In the genomic region with DNA sequence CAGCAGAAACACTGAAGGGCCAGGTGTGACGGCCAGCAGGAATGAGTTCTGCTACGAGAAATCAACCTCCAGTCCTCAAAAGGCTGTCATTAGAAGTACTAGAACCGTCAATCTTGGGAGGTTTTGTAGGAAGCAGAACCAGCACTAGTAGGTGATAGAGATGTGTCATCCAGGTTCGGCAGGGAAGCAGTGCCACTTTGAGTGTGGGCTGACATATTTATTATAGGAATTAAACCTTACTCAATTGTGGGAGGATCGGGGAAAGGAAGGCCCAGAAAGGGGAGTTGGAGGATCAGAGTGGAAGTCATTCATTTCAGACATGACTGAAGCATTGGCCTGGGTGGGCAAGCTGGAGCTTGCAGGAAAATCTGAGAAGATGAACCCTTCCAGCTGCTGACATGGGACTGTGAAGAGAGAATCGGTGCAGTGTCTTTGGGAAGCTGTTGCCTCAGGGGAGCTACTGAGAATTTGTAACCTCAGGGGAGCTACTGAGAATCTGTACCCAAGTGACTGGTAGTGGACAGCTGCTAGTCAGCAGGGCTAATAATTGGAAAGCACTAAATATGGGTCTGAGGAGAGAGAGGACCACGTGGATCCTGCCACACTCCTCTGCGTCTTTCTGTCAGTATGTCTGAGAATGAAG, we compare ENCODE assay signal across 22 cellular contexts.
DNase-seq lines count a peak whose midpoint lies in the region; ATAC-seq, FAIRE-seq and TF ChIP-seq lines count a peak whose summit lies in the region.
"Had no signal": no experiment of that assay in that cellular context is flagged by ENCODE, and none has a peak within 500 bp of the region (broad histone marks: within the 10 kb centered on the region; RNA-seq: fewer than 3 reads in every experiment).

No MANE protein-coding gene starts in this region.

- H3K27me3 Mint-ChIP-seq in activated naive CD8-positive, alpha-beta T cell treated with anti-CD3 and anti-CD28 coated beads for 36 hours: no peaks in the 10 kb centered on the region
- H3K27me3 Mint-ChIP-seq: CD4-positive, alpha-beta T cell; T-cell had no signal

- H3K4me3 Mint-ChIP-seq in activated naive CD8-positive, alpha-beta T cell treated with anti-CD3 and anti-CD28 coated beads for 36 hours: no peak overlapping the region
- H3K4me3 Mint-ChIP-seq: CD4-positive, alpha-beta T cell; T-cell; T-helper 2 cell treated with Interferon-gamma antibody and Interleukin-4, amounts not matched to agents 5 μg/mL and 100 μg/mL, for 36 hours had no signal

- H3K9me3 ChIP-seq in SJCRH30 (replicated peaks): 0 out of 2 replicates have a peak, but pooled peaks cover 2% of the 10 kb centered on the region
- H3K9me3 ChIP-seq: A549 had no signal

- H3K4me1 ChIP-seq in SJCRH30: peaks cover 18% of the 10 kb centered on the region
- H3K4me1 ChIP-seq: A549 had no signal

- no peak overlapping the region for H3K4me3 ChIP-seq in SJCRH30
- H3K4me3 ChIP-seq: A549; BLaER1 treated with 17β-estradiol and CSF1 and Interleukin-3, amounts not matched to agents 10 nM and 100 nM had no signal

- no peaks in the 10 kb centered on the region for H3K27me3 ChIP-seq in SJCRH30
- H3K27me3 ChIP-seq: BLaER1 treated with 17β-estradiol and CSF1 and Interleukin-3, amounts not matched to agents 10 nM and 100 nM had no signal

- ATAC-seq in GM18867 (IDR thresholded peaks at IDR 0.05; ENCODE audit: unreplicated experiment): peak; percentile 43
- no peak for ATAC-seq in GM21381 (IDR thresholded peaks at IDR 0.05; ENCODE audit: unreplicated experiment)
- ATAC-seq in GM21390 (IDR thresholded peaks at IDR 0.05; ENCODE audit: unreplicated experiment): no peak
- ATAC-seq: A549, T-cell had no signal

- FAIRE-seq in frontal cortex (lab: Jason Lieb, UNC): no peak
- FAIRE-seq: A549, D721Med, H54 had no signal

- H3K27ac ChIP-seq in SJCRH30: peak overlapping the region; percentile 59
- H3K27ac ChIP-seq: A549; BLaER1 treated with 17β-estradiol and CSF1 and Interleukin-3, amounts not matched to agents 10 nM and 100 nM had no signal

- H3K4me1 Mint-ChIP-seq in activated naive CD8-positive, alpha-beta T cell treated with anti-CD3 and anti-CD28 coated beads for 36 hours: no peaks in the 10 kb centered on the region

- H3K27ac Mint-ChIP-seq in activated naive CD8-positive, alpha-beta T cell treated with anti-CD3 and anti-CD28 coated beads for 36 hours: no peak overlapping the region
- H3K27ac Mint-ChIP-seq: CD4-positive, alpha-beta T cell; T-cell; T-helper 2 cell treated with Interferon-gamma antibody and Interleukin-4, amounts not matched to agents 5 μg/mL and 100 μg/mL, for 36 hours had no signal

- CTCF ChIA-PET in HEK293T (lab: Yijun Ruan, JAX): no interaction called here

- no peaks in the 10 kb centered on the region for H3K36me3 ChIP-seq in SJCRH30
- H3K36me3 ChIP-seq: BLaER1 treated with 17β-estradiol and CSF1 and Interleukin-3, amounts not matched to agents 10 nM and 100 nM had no signal

- DNase-seq in HEK293T (ENCODE audit: extremely low spot score) (no peak), SJCRH30 (peak; percentile 72 to 89), left kidney (ENCODE audit: low read depth, low spot score) (peak; percentile 21), frontal cortex (ENCODE audit: low spot score in 2 of 2) (no peak)
- DNase-seq in activated naive CD8-positive, alpha-beta T cell treated with anti-CD3 and anti-CD28 coated beads for 36 hours: no peak
- DNase-seq: AML-193; CD4-positive, alpha-beta T cell; Karpas-422; NCI-H1105; NCI-H1436 treated with DMSO at 0.1 percent for 48 hours; NCI-H187 treated with DMSO at 0.1 percent for 48 hours; NCI-H446; NCI-H526 treated with DMSO at 0.1 percent for 48 hours; T-cell had no signal

- H3K36me3 Mint-ChIP-seq in activated naive CD8-positive, alpha-beta T cell treated with anti-CD3 and anti-CD28 coated beads for 36 hours: peaks cover 3% of the 10 kb centered on the region
- H3K36me3 Mint-ChIP-seq: T-cell had no signal

- POLR2A ChIA-PET in HEK293T (lab: Yijun Ruan, JAX): no interaction called here

- H3K9me3 Mint-ChIP-seq in activated naive CD8-positive, alpha-beta T cell treated with anti-CD3 and anti-CD28 coated beads for 36 hours: no peaks in the 10 kb centered on the region
- H3K9me3 Mint-ChIP-seq: CD4-positive, alpha-beta T cell; T-helper 2 cell treated with Interferon-gamma antibody and Interleukin-4, amounts not matched to agents 5 μg/mL and 100 μg/mL, for 36 hours had no signal

TF ChIP-seq in HEK293T, 16 proteins besides CTCF, POLR2A, EP300 and RAD21:
- TF ChIP-seq, protein P1, sequence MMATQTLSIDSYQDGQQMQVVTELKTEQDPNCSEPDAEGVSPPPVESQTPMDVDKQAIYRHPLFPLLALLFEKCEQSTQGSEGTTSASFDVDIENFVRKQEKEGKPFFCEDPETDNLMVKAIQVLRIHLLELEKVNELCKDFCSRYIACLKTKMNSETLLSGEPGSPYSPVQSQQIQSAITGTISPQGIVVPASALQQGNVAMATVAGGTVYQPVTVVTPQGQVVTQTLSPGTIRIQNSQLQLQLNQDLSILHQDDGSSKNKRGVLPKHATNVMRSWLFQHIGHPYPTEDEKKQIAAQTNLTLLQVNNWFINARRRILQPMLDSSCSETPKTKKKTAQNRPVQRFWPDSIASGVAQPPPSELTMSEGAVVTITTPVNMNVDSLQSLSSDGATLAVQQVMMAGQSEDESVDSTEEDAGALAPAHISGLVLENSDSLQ (IDR thresholded peaks at IDR 0.05): 0 out of 2 replicates have a peak, but pooled peaks have one; percentile 5
- no peak for TF ChIP-seq SP1 (IDR thresholded peaks at IDR 0.05)

Comparison
In these comparisons a context has a peak if more than half of its experiments do, and no peak if none do; other contexts are left out.
1. DNase-seq: peak in SJCRH30 (2 of 2) and left kidney (single experiment); none in HEK293T (single experiment), activated naive CD8-positive, alpha-beta T cell treated with anti-CD3 and anti-CD28 coated beads for 36 hours (single experiment) and frontal cortex (0 of 2).